In the genomic region with DNA sequence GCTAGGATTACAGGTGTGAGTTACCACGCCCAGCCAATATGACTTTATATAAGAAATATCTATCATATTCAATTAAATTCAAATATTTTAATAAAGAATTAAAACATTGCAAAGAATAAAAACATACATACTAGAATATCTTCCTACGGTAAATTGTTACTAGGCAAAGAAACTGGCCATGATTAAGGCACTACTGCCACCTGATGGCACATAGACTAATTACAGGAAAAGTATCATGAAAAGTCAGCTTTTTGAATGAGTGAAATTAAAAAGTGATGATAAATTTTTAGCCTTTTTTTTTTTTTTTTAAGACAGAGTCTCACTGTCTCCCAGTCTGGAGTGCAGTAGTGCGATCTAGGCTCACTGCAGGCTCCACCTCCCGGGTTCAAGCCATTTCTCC, we compare ENCODE assay signal across 13 cellular contexts. TPM values are rescaled to one million over a fixed set of nuclear protein-coding genes. Genes with fewer than 3 reads are reported as not detected.
DNase-seq lines count a peak whose midpoint lies in the region; ATAC-seq and TF ChIP-seq lines count a peak whose summit lies in the region.
"Had no signal": no experiment of that assay in that cellular context is flagged by ENCODE, and none has a peak within 500 bp of the region (broad histone marks: within the 10 kb centered on the region; RNA-seq: fewer than 3 reads in every experiment).

No MANE protein-coding gene starts in this region.

- no peaks in the 10 kb centered on the region for H3K36me3 ChIP-seq in WERI-Rb-1

- no peak overlapping the region for H3K27ac Mint-ChIP-seq in activated CD4-positive, alpha-beta memory T cell treated with anti-CD3 and anti-CD28 coated beads for 36 hours
- H3K27ac Mint-ChIP-seq: activated T-cell treated with anti-CD3 and anti-CD28 coated beads, Interleukin-2, amount 50 U/mL, for 24 hours; B cell had no signal

- H3K9me3 ChIP-seq in WERI-Rb-1 (ENCODE audit: severe bottlenecking), result peaks cover 5% of the 10 kb centered on the region

- no peaks in the 10 kb centered on the region for H3K27me3 ChIP-seq in WERI-Rb-1 (ENCODE audit: insufficient read depth, low read depth, severe bottlenecking)

- CTCF ChIA-PET in activated CD4-positive, alpha-beta memory T cell treated with anti-CD3 and anti-CD28 coated beads for 36 hours (lab: Charles Lee), result interaction anchor here (0.6 to 4.5 kb wide), 18 partner anchors 9 to 466 kb away, joined by 3 to 81 read pairs (median 4); no protein-coding TSS in a partner anchor

- H3K4me1 Mint-ChIP-seq in activated CD4-positive, alpha-beta memory T cell treated with anti-CD3 and anti-CD28 coated beads for 36 hours (ENCODE audit: low read depth), result no peaks in the 10 kb centered on the region
- H3K4me1 Mint-ChIP-seq: B cell had no signal

- DNase-seq in NCI-H69 (lab: John Stamatoyannopoulos, UW) (peak; percentile 23), epithelial cell of proximal tubule (ENCODE audit: low read depth) (no peak), WERI-Rb-1 (no peak)
- no peak for DNase-seq in activated CD4-positive, alpha-beta memory T cell treated with anti-CD3 and anti-CD28 coated beads for 36 hours
- DNase-seq: activated T-cell treated with anti-CD3 and anti-CD28 coated beads, Interleukin-2, amount 50 U/mL, for 24 hours; nucleus accumbens; T-helper 1 cell had no signal

- H3K36me3 Mint-ChIP-seq in activated CD4-positive, alpha-beta memory T cell treated with anti-CD3 and anti-CD28 coated beads for 36 hours, result no peaks in the 10 kb centered on the region

- H3K27me3 Mint-ChIP-seq in activated CD4-positive, alpha-beta memory T cell treated with anti-CD3 and anti-CD28 coated beads for 36 hours, result peaks cover 12% of the 10 kb centered on the region

- no peak overlapping the region for H3K4me3 Mint-ChIP-seq in activated CD4-positive, alpha-beta memory T cell treated with anti-CD3 and anti-CD28 coated beads for 36 hours
- H3K4me3 Mint-ChIP-seq: activated T-cell treated with anti-CD3 and anti-CD28 coated beads, Interleukin-2, amount 50 U/mL, for 24 hours; B cell had no signal

- H3K9me3 Mint-ChIP-seq in activated CD4-positive, alpha-beta memory T cell treated with anti-CD3 and anti-CD28 coated beads for 36 hours, result peaks cover 9% of the 10 kb centered on the region

- intact Hi-C loops in activated CD4-positive, alpha-beta memory T cell treated with anti-CD3 and anti-CD28 coated beads for 36 hours (cut with micrococcal nuclease), result loop anchor here (1.0 kb wide), 1 partner anchor 173 kb away; no protein-coding TSS in a partner anchor

- POLR2A ChIA-PET in activated CD4-positive, alpha-beta memory T cell treated with anti-CD3 and anti-CD28 coated beads for 36 hours (lab: Charles Lee), result interaction anchor here (1.3 kb wide), 1 partner anchor 194 kb away, joined by 3 read pairs; no protein-coding TSS in a partner anchor

- ATAC-seq in GM21381 (IDR thresholded peaks at IDR 0.05; ENCODE audit: unreplicated experiment) (no peak), GM18519 (IDR thresholded peaks at IDR 0.05; ENCODE audit: low FRiP score, unreplicated experiment) (no peak)

- H3K27ac ChIP-seq in 22Rv1 (peak overlapping the region; percentile 51), WERI-Rb-1 (no peak overlapping the region)
- H3K27ac ChIP-seq: coronary artery had no signal

- peak; percentile 79 for TF ChIP-seq CTCF in 22Rv1 (IDR thresholded peaks at IDR 0.05)
- TF ChIP-seq CTCF in GM12874 (IDR thresholded peaks at IDR 0.05; ENCODE audit: insufficient read depth, low read depth, low read length), result peak; percentile 23; the same call in 1 of the 2 replicates
- TF ChIP-seq CTCF in epithelial cell of proximal tubule (conservative IDR thresholded peaks at IDR 0.05; ENCODE audit: low read depth, low read length), result peak; percentile 31
- no peak for TF ChIP-seq CTCF in WERI-Rb-1 (IDR thresholded peaks at IDR 0.05; ENCODE audit: low read depth, low read length)

- H3K4me3 ChIP-seq in epithelial cell of proximal tubule (ENCODE audit: low read depth, low read length) (no peak overlapping the region), WERI-Rb-1 (ENCODE audit: low read depth, low read length) (no peak overlapping the region)
- H3K4me3 ChIP-seq: coronary artery had no signal

RNA-seq across cellular contexts. Expression of a gene that starts 30.9 kb away (rescaled TPM):
- total RNA-seq in epithelial cell of proximal tubule, result 50.8 and 52.9 TPM in 2 replicates
- 10 to 100 TPM; 95.4 to 95.8 TPM for total RNA-seq in activated CD4-positive, alpha-beta memory T cell treated with anti-CD3 and anti-CD28 coated beads for 36 hours

RNA-seq across cellular contexts. Expression of a gene that starts 59.1 kb away (rescaled TPM):
- 7.0 and 7.3 TPM in 2 replicates for total RNA-seq in epithelial cell of proximal tubule
- 10 to 100 TPM; 29.2 to 33.0 TPM for total RNA-seq in activated CD4-positive, alpha-beta memory T cell treated with anti-CD3 and anti-CD28 coated beads for 36 hours
